Comparison of ENCODE assay signal across 12 cellular contexts in genomic region chr11:96158126-96158525, GRCh38.
DNase-seq lines count a peak whose midpoint lies in the region; ATAC-seq and TF ChIP-seq lines count a peak whose summit lies in the region.
"Had no signal": no experiment of that assay in that cellular context is flagged by ENCODE, and none has a peak within 500 bp of the region (broad histone marks: within the 10 kb centered on the region; RNA-seq: fewer than 3 reads in every experiment).

No MANE protein-coding gene starts in this region.

- 59% methylated on average over 1 of the region's 1 CpG; no CpG with 5 or more reads in 1 of the 2 donors for WGBS in transverse colon (ENCODE audit: low coverage in 1 of 2), 2 donors

- H3K4me1 ChIP-seq in transverse colon, result peaks cover 20 to 45% (median 23%) of the 10 kb centered on the region in 4 donors

- no peaks in the 10 kb centered on the region for H3K27me3 Mint-ChIP-seq in activated naive CD4-positive, alpha-beta T cell treated with anti-CD3 and anti-CD28 coated beads for 36 hours (ENCODE audit: low read depth)
- H3K27me3 Mint-ChIP-seq in activated naive CD8-positive, alpha-beta T cell treated with anti-CD3 and anti-CD28 coated beads for 36 hours, result no peaks in the 10 kb centered on the region
- no peaks in the 10 kb centered on the region for H3K27me3 Mint-ChIP-seq in naive B cell

- H3K27me3 ChIP-seq in transverse colon, result no peaks in the 10 kb centered on the region

- DNase-seq in activated naive CD4-positive, alpha-beta T cell treated with anti-CD3 and anti-CD28 coated beads for 36 hours, result no peak
- no peak for DNase-seq in activated naive CD4-positive, alpha-beta T cell treated with anti-CD3 and anti-CD28 coated beads, Interleukin-2, amount 50 U/mL, for 72 hours (ENCODE audit: low spot score in 2 of 2)
- no peak for DNase-seq in activated naive CD8-positive, alpha-beta T cell treated with anti-CD3 and anti-CD28 coated beads for 36 hours
- DNase-seq in naive B cell (no peak), transverse colon (no peak), sciatic nerve (ENCODE audit: low spot score) (no peak), NCI-H2029 treated with DMSO at 0.1 percent for 48 hours (lab: John Stamatoyannopoulos, UW) (no peak), NCI-H82 treated with DMSO at 0.1 percent for 48 hours (lab: John Stamatoyannopoulos, UW; ENCODE audit: unreplicated experiment) (no peak)
- DNase-seq: caudate nucleus, mucosa of descending colon, NCI-H446 had no signal

- no peak for TF ChIP-seq CTCF in transverse colon (IDR thresholded peaks at IDR 0.05)

- no peak for TF ChIP-seq EP300 in transverse colon (IDR thresholded peaks at IDR 0.05; ENCODE audit: low read depth)

- H3K27ac ChIP-seq in transverse colon, result peak overlapping the region in 3 of 4 donors; percentile 75 to 80 (median 79)

- no peaks in the 10 kb centered on the region for H3K36me3 ChIP-seq in transverse colon
- H3K36me3 ChIP-seq: HAP-1 had no signal

- peaks cover 3% of the 10 kb centered on the region for H3K36me3 Mint-ChIP-seq in activated naive CD4-positive, alpha-beta T cell treated with anti-CD3 and anti-CD28 coated beads for 36 hours (ENCODE audit: low read depth)
- H3K36me3 Mint-ChIP-seq in activated naive CD4-positive, alpha-beta T cell treated with anti-CD3 and anti-CD28 coated beads, Interleukin-2, amount 50 U/mL, for 72 hours, result peaks cover 1 to 11% of the 10 kb centered on the region in 2 donors
- H3K36me3 Mint-ChIP-seq in activated naive CD8-positive, alpha-beta T cell treated with anti-CD3 and anti-CD28 coated beads for 36 hours, result peaks cover 10% of the 10 kb centered on the region
- peaks cover 0 to 4% of the 10 kb centered on the region in 2 donors for H3K36me3 Mint-ChIP-seq in naive B cell

- H3K4me3 ChIP-seq in transverse colon, result no peak overlapping the region
- H3K4me3 ChIP-seq: HAP-1, mucosa of descending colon had no signal

- H3K4me3 Mint-ChIP-seq in activated naive CD4-positive, alpha-beta T cell treated with anti-CD3 and anti-CD28 coated beads for 36 hours, result no peak overlapping the region
- H3K4me3 Mint-ChIP-seq in activated naive CD8-positive, alpha-beta T cell treated with anti-CD3 and anti-CD28 coated beads for 36 hours, result no peak overlapping the region
- no peak overlapping the region for H3K4me3 Mint-ChIP-seq in naive B cell

- ATAC-seq in activated naive CD4-positive, alpha-beta T cell treated with anti-CD3 and anti-CD28 coated beads, Interleukin-2, amount 50 U/mL, for 72 hours, result no peak
- ATAC-seq in naive B cell (ENCODE audit: low read depth in 2 of 2), result no peak
- no peak for ATAC-seq in sciatic nerve
- ATAC-seq: mucosa of descending colon had no signal

- H3K4me1 Mint-ChIP-seq in activated naive CD4-positive, alpha-beta T cell treated with anti-CD3 and anti-CD28 coated beads for 36 hours (ENCODE audit: low read depth), result peaks cover 63% of the 10 kb centered on the region
- peaks cover 51% of the 10 kb centered on the region for H3K4me1 Mint-ChIP-seq in activated naive CD8-positive, alpha-beta T cell treated with anti-CD3 and anti-CD28 coated beads for 36 hours
- H3K4me1 Mint-ChIP-seq in naive B cell, result peaks cover 24 to 43% (median 40%) of the 10 kb centered on the region in 3 donors

- in situ Hi-C loops in transverse colon (cut with MboI; ENCODE audit: low pct_ligation_motif_present in 1 of 4, low pct_unique_long_range_greater_than_20kb in 1 of 4, low sequenced_read_pairs in 3 of 4), result no loop called here

- intact Hi-C loops in activated naive CD4-positive, alpha-beta T cell treated with anti-CD3 and anti-CD28 coated beads for 36 hours (cut with micrococcal nuclease), result loop anchor here (1.0 kb wide), 1 partner anchor 8 kb away; no protein-coding TSS in a partner anchor
- intact Hi-C loops in transverse colon (cut with DNase I; ENCODE audit: low total_unique reads) (no loop called here), sciatic nerve (cut with DNase I) (no loop called here)

- CTCF ChIA-PET in activated naive CD4-positive, alpha-beta T cell treated with anti-CD3 and anti-CD28 coated beads for 36 hours (lab: Charles Lee), result interaction anchor here (0.9 kb wide), 1 partner anchor 146 kb away, joined by 3 read pairs; no protein-coding TSS in a partner anchor

- no peaks in the 10 kb centered on the region for H3K9me3 Mint-ChIP-seq in activated naive CD4-positive, alpha-beta T cell treated with anti-CD3 and anti-CD28 coated beads for 36 hours
- H3K9me3 Mint-ChIP-seq in activated naive CD4-positive, alpha-beta T cell treated with anti-CD3 and anti-CD28 coated beads, Interleukin-2, amount 50 U/mL, for 72 hours, result no peaks in the 10 kb centered on the region
- H3K9me3 Mint-ChIP-seq in activated naive CD8-positive, alpha-beta T cell treated with anti-CD3 and anti-CD28 coated beads for 36 hours, result no peaks in the 10 kb centered on the region
- no peaks in the 10 kb centered on the region for H3K9me3 Mint-ChIP-seq in naive B cell

- H3K27ac Mint-ChIP-seq in activated naive CD4-positive, alpha-beta T cell treated with anti-CD3 and anti-CD28 coated beads for 36 hours, result peak overlapping the region; percentile 96
- peak overlapping the region in 1 of 2 donors; percentile 55 for H3K27ac Mint-ChIP-seq in activated naive CD4-positive, alpha-beta T cell treated with anti-CD3 and anti-CD28 coated beads, Interleukin-2, amount 50 U/mL, for 72 hours
- peak overlapping the region; percentile 78 for H3K27ac Mint-ChIP-seq in activated naive CD8-positive, alpha-beta T cell treated with anti-CD3 and anti-CD28 coated beads for 36 hours
- peak overlapping the region; percentile 29 to 70 (median 50) for H3K27ac Mint-ChIP-seq in naive B cell

- H3K9me3 ChIP-seq in transverse colon, result no peaks in the 10 kb centered on the region
- H3K9me3 ChIP-seq: HAP-1, mucosa of descending colon had no signal

- TF ChIP-seq POLR2A in transverse colon (IDR thresholded peaks at IDR 0.05), result no peak
